ENCODE assay signal across 1 cellular context in genomic region chr14:61749867-61750266, GRCh38.
TF ChIP-seq lines count a peak whose summit lies in the region.

No MANE protein-coding gene starts in this region.

TF ChIP-seq in A549, 52 proteins besides CTCF, POLR2A, EP300 and RAD21 (continued from another document):
- TF ChIP-seq CBX2 (IDR thresholded peaks at IDR 0.05; ENCODE audit: borderline replicate concordance, low read depth) (no peak), REST (IDR thresholded peaks at IDR 0.05) (0 out of 2 replicates have a peak, but pooled peaks have one; percentile 0), KDM5A (IDR thresholded peaks at IDR 0.05) (no peak), TP53 (CRISPR knock-in tag; IDR thresholded peaks at IDR 0.05) (peak; percentile 79; the same call in 1 of the 2 replicates), MAFK (IDR thresholded peaks at IDR 0.05; ENCODE audit: partially characterized antibody) (no peak), JUN (IDR thresholded peaks at IDR 0.05) (peak in 1 of 2 experiments; percentile 54; a peak in 1 of 5 replicates), TFCP2L1 (CRISPR knock-in tag; IDR thresholded peaks at IDR 0.05) (0 out of 2 replicates have a peak, but pooled peaks have one; percentile 6), FOSL2 (IDR thresholded peaks at IDR 0.05) (no peak), FOSL2 (CRISPR knock-in tag; IDR thresholded peaks at IDR 0.05) (0 out of 2 replicates have a peak, but pooled peaks have one; percentile 3)
